Comparison of ENCODE assay signal across 23 cellular contexts in genomic region chr9:70382046-70382708, GRCh38.
"Had no signal": no experiment of that assay in that cellular context is flagged by ENCODE, and none has a peak within 500 bp of the region (broad histone marks: within the 10 kb centered on the region; RNA-seq: fewer than 3 reads in every experiment).

No MANE protein-coding gene starts in this region.

- H3K36me3 ChIP-seq: ovary, uterus had no signal

- H3K27ac ChIP-seq: heart right ventricle, left lung, ovary, right lobe of liver, uterus had no signal

- H3K4me1 ChIP-seq: left lung, uterus had no signal

- H3K9me3 Mint-ChIP-seq: activated CD4-positive, alpha-beta memory T cell treated with anti-CD3 and anti-CD28 coated beads for 36 hours; activated naive CD4-positive, alpha-beta T cell treated with anti-CD3 and anti-CD28 coated beads for 36 hours; activated naive CD8-positive, alpha-beta T cell treated with anti-CD3 and anti-CD28 coated beads, Interleukin-2, amount 10 ng/mL, durations not matched to agents 7 days and 5 days; natural killer cell; stimulated activated naive B cell treated with anti-CD40 and anti-IgM and Interleukin-4, amounts not matched to agents 10 μg/mL and 1 μg/mL and 100 μg/mL, for 72 hours; T-helper 1 cell treated with Interleukin-12 subunit alpha and Interleukin-12 subunit beta and Interleukin-4 antibody, amounts not matched to agents 30 μg/mL and 1 μg/mL, for 36 hours had no signal

- ATAC-seq: natural killer cell; stimulated activated naive B cell treated with anti-CD40 and anti-IgM and Interleukin-4, amounts not matched to agents 10 μg/mL and 1 μg/mL and 100 μg/mL, for 72 hours had no signal

- H3K4me2 ChIP-seq: smooth muscle cell had no signal

- H3K27me3 ChIP-seq: heart right ventricle, left lung, ovary, right lobe of liver, uterus had no signal

- H3K4me3 ChIP-seq: heart right ventricle, left lung, ovary, right lobe of liver, smooth muscle cell, uterus had no signal

- H3K4me1 Mint-ChIP-seq: activated naive CD8-positive, alpha-beta T cell treated with anti-CD3 and anti-CD28 coated beads, Interleukin-2, amount 10 ng/mL, durations not matched to agents 7 days and 5 days had no signal

- H3K9me3 ChIP-seq: heart right ventricle, left lung, ovary, right lobe of liver, uterus had no signal

- FAIRE-seq: bronchial epithelial cell, endometrium, kidney had no signal

- H3K4me3 Mint-ChIP-seq: activated CD4-positive, alpha-beta memory T cell treated with anti-CD3 and anti-CD28 coated beads for 36 hours; activated naive CD4-positive, alpha-beta T cell treated with anti-CD3 and anti-CD28 coated beads for 36 hours; activated naive CD8-positive, alpha-beta T cell treated with anti-CD3 and anti-CD28 coated beads, Interleukin-2, amount 10 ng/mL, durations not matched to agents 7 days and 5 days; natural killer cell; stimulated activated naive B cell treated with anti-CD40 and anti-IgM and Interleukin-4, amounts not matched to agents 10 μg/mL and 1 μg/mL and 100 μg/mL, for 72 hours; T-helper 1 cell treated with Interleukin-12 subunit alpha and Interleukin-12 subunit beta and Interleukin-4 antibody, amounts not matched to agents 30 μg/mL and 1 μg/mL, for 36 hours had no signal

- H3K27ac Mint-ChIP-seq: activated CD4-positive, alpha-beta memory T cell treated with anti-CD3 and anti-CD28 coated beads for 36 hours; activated naive CD4-positive, alpha-beta T cell treated with anti-CD3 and anti-CD28 coated beads for 36 hours; activated naive CD8-positive, alpha-beta T cell treated with anti-CD3 and anti-CD28 coated beads, Interleukin-2, amount 10 ng/mL, durations not matched to agents 7 days and 5 days; natural killer cell; stimulated activated naive B cell treated with anti-CD40 and anti-IgM and Interleukin-4, amounts not matched to agents 10 μg/mL and 1 μg/mL and 100 μg/mL, for 72 hours; T-helper 1 cell treated with Interleukin-12 subunit alpha and Interleukin-12 subunit beta and Interleukin-4 antibody, amounts not matched to agents 30 μg/mL and 1 μg/mL, for 36 hours had no signal

- DNase-seq: activated CD4-positive, alpha-beta memory T cell treated with anti-CD3 and anti-CD28 coated beads for 36 hours; activated CD4-positive, alpha-beta T cell treated with anti-CD3 and anti-CD28 coated beads for 48 hours; activated effector memory CD4-positive, alpha-beta T cell treated with Interleukin-2 at 50 U/mL for 16 hours; activated naive CD4-positive, alpha-beta T cell treated with anti-CD3 and anti-CD28 coated beads for 36 hours; activated naive CD8-positive, alpha-beta T cell treated with anti-CD3 and anti-CD28 coated beads, Interleukin-2, amount 10 ng/mL, durations not matched to agents 7 days and 5 days; activated T-cell treated with anti-CD3 and anti-CD28 coated beads, Interleukin-2, amount 50 U/mL, for 48 hours; amygdala; heart right ventricle; kidney; left lung; mammary epithelial cell; midbrain; natural killer cell; ovary; right lobe of liver; stimulated activated CD4-positive, alpha-beta T cell treated with anti-CD3 and anti-CD28 coated beads, Interleukin-15, amount 100 ng/mL, for 24 hours; stimulated activated naive B cell treated with anti-CD40 and anti-IgM and Interleukin-4, amounts not matched to agents 10 μg/mL and 1 μg/mL and 100 μg/mL, for 72 hours; trophoblast cell; uterus had no signal
